In genomic region chr5:7856855-7857254, GRCh38 we compare ENCODE assay signal across 8 cellular contexts. TPM values are rescaled to one million over a fixed set of nuclear protein-coding genes. Genes with fewer than 3 reads are reported as not detected.
DNase-seq lines count a peak whose midpoint lies in the region; ATAC-seq, FAIRE-seq and TF ChIP-seq lines count a peak whose summit lies in the region.

No MANE protein-coding gene starts in this region.

- WGBS in H9 (ENCODE audit: extremely low coverage, insufficient read length, low lambda C conversion rate): no CpG with 5 or more reads among the region's 2 CpGs

- no peak overlapping the region for H2BK5ac ChIP-seq in H9 (ENCODE audit: insufficient read length, low read length)

- H3K56ac ChIP-seq in H9 (ENCODE audit: insufficient read length, low read depth, low read length): no peak overlapping the region

- H3K14ac ChIP-seq in H9 (ENCODE audit: insufficient read depth, low read length): no peak overlapping the region

- H2AK5ac ChIP-seq in H9 (ENCODE audit: insufficient read length, low read length): no peak overlapping the region

- H3K4me2 ChIP-seq in H9 (ENCODE audit: insufficient read depth, insufficient read length, low read length): no peak overlapping the region

- H3K4me3 ChIP-seq in ascending aorta (no peak overlapping the region), thoracic aorta (no peak overlapping the region)

- H3K4ac ChIP-seq in H9 (ENCODE audit: low read depth, low read length): no peak overlapping the region

- H2BK120ac ChIP-seq in H9 (ENCODE audit: low read depth, low read length, poor library complexity, severe bottlenecking): no peak overlapping the region

- H3K18ac ChIP-seq in H9 (ENCODE audit: insufficient read length, low read depth, low read length): no peak overlapping the region

- H3K9me3 ChIP-seq in H9 (ENCODE audit: control insufficient read depth, low read depth, low read length) (no peaks in the 10 kb centered on the region), ascending aorta (no peaks in the 10 kb centered on the region), thoracic aorta (no peaks in the 10 kb centered on the region)

- no peaks in the 10 kb centered on the region for H3K27me3 ChIP-seq in H9 (ENCODE audit: insufficient read depth, low read length)
- no peaks in the 10 kb centered on the region for H3K27me3 ChIP-seq in ascending aorta
- H3K27me3 ChIP-seq in thoracic aorta (replicated peaks; ENCODE audit: insufficient read depth): no peaks in the 10 kb centered on the region

- DNase-seq in D721Med (ENCODE audit: insufficient read length, low spot score): no peak
- DNase-seq in H9: peak; percentile 68
- DNase-seq in NCI-H524 (lab: John Stamatoyannopoulos, UW): peak; percentile 66 to 69
- no peak for DNase-seq in ascending aorta (ENCODE audit: low spot score in 2 of 2)
- DNase-seq in iPS-NIHi7 (ENCODE audit: extremely low spot score): peak; percentile 60
- DNase-seq in thoracic aorta (ENCODE audit: low spot score): no peak

- peak; percentile 60 for TF ChIP-seq CTCF in D721Med (IDR thresholded peaks at IDR 0.05; ENCODE audit: insufficient read depth, missing control alignments)
- peak; percentile 92 for TF ChIP-seq CTCF in H9 (conservative IDR thresholded peaks at IDR 0.05)
- peak; percentile 31 to 41 (median 38) for TF ChIP-seq CTCF in ascending aorta (IDR thresholded peaks at IDR 0.05)
- TF ChIP-seq CTCF in thoracic aorta (IDR thresholded peaks at IDR 0.05): peak; percentile 32

- no peak overlapping the region for H3K4me3 Mint-ChIP-seq in H9

- H3K23me2 ChIP-seq in H9 (ENCODE audit: insufficient read length, low read depth, low read length, poor library complexity, severe bottlenecking): no peaks in the 10 kb centered on the region

- no peaks in the 10 kb centered on the region for H3K79me2 ChIP-seq in H9 (ENCODE audit: insufficient read depth, low read length)

- ATAC-seq in thoracic aorta (ENCODE audit: insufficient number of reproducible peaks, low FRiP score, low read depth) (no peak), GM18870 (IDR thresholded peaks at IDR 0.05; ENCODE audit: unreplicated experiment) (no peak), HG03159 (IDR thresholded peaks at IDR 0.05; ENCODE audit: unreplicated experiment) (no peak)

- H4K20me1 ChIP-seq in H9 (ENCODE audit: control insufficient read depth, insufficient read depth, insufficient read length): no peaks in the 10 kb centered on the region

- no peak overlapping the region for H4K5ac ChIP-seq in H9 (ENCODE audit: insufficient read length, low read depth, low read length)

- H3K4me1 ChIP-seq in H9 (ENCODE audit: insufficient read depth, low read length) (no peaks in the 10 kb centered on the region), ascending aorta (no peaks in the 10 kb centered on the region), thoracic aorta (ENCODE audit: control insufficient read depth in 1 of 2, low read depth in 2 of 2) (peaks cover 0 to 8% of the 10 kb centered on the region in 2 donors)

- peaks cover 20 to 26% of the 10 kb centered on the region in 2 donors for H3K36me3 ChIP-seq in ascending aorta
- H3K36me3 ChIP-seq in thoracic aorta: peaks cover 18% of the 10 kb centered on the region

- H4K8ac ChIP-seq in H9 (replicated peaks; ENCODE audit: insufficient read length, low read depth, low read length): no peak overlapping the region

- peaks cover 9% of the 10 kb centered on the region for H3K27me3 Mint-ChIP-seq in H9 (ENCODE audit: low read depth)

- H3K9me3 Mint-ChIP-seq in H9: peaks cover 0 to 7% of the 10 kb centered on the region in 2 experiments; a peak in 3 of 5 replicates

- H2BK15ac ChIP-seq in H9 (ENCODE audit: low read depth, low read length): no peak overlapping the region

- H3K27ac ChIP-seq in H9 (ENCODE audit: insufficient read length, low read depth, low read length): no peak overlapping the region
- no peak overlapping the region for H3K27ac ChIP-seq in ascending aorta
- no peak overlapping the region for H3K27ac ChIP-seq in thoracic aorta

- no peak overlapping the region for H3K23ac ChIP-seq in H9 (ENCODE audit: insufficient read length, low read depth, low read length)

- no peak overlapping the region for H2AFZ ChIP-seq in H9 (ENCODE audit: low read length)

- no peak overlapping the region; a peak in 1 of 7 replicates for H3K27ac Mint-ChIP-seq in H9

- no peak overlapping the region for H2BK20ac ChIP-seq in H9 (ENCODE audit: low read depth, low read length, poor library complexity, severe bottlenecking)

- FAIRE-seq in D721Med (lab: Jason Lieb, UNC): no peak

- intact Hi-C loops in ascending aorta (cut with DNase I): loop anchor here (10.0 kb wide), 1 partner anchor 462 kb away; the partner anchor contains the start of gene ADCY2

- no peaks in the 10 kb centered on the region for H3K79me1 ChIP-seq in H9 (ENCODE audit: insufficient read depth, low read depth, low read length, poor library complexity, severe bottlenecking)

- H3T11ph ChIP-seq in H9 (ENCODE audit: low read length): no peak overlapping the region

- H3K36me3 Mint-ChIP-seq in H9 (ENCODE audit: insufficient read depth in 1 of 3, low read depth in 3 of 3): peaks cover 6 to 32% (median 20%) of the 10 kb centered on the region in 3 experiments

- H2BK12ac ChIP-seq in H9 (ENCODE audit: insufficient read length, low read depth, low read length): no peak overlapping the region

- peaks cover 2 to 3% of the 10 kb centered on the region in 2 experiments; a peak in 3 of 4 replicates for H3K4me1 Mint-ChIP-seq in H9

- H4K91ac ChIP-seq in H9 (ENCODE audit: insufficient read length, low read depth, low read length): no peak overlapping the region

- no peak overlapping the region for H3K9ac ChIP-seq in H9 (ENCODE audit: extremely low read depth, insufficient read length, low read length)

RNA-seq across cellular contexts. Expression of gene CFAP90, which starts 5.9 kb away (rescaled TPM):
- 0.35 and 0.44 TPM in 2 replicates for total RNA-seq in H9 (2021)
- not detected for total RNA-seq in ascending aorta
- total RNA-seq in thoracic aorta: not detected

RNA-seq across cellular contexts. Expression of gene FASTKD3, which starts 12.0 kb away (rescaled TPM):
- total RNA-seq in H9 (2021) (15.0 and 16.3 TPM in 2 replicates), ascending aorta (not detected), thoracic aorta (10 to 100 TPM in 1 of 2 donors, 1 to 10 TPM in 1; 7.3 to 13.1 TPM)

RNA-seq across cellular contexts. Expression of gene MTRR, which starts 12.1 kb away (rescaled TPM):
- total RNA-seq in H9 (2021): 66.0 and 69.6 TPM in 2 replicates
- 15.0 TPM for total RNA-seq in ascending aorta
- 10 to 100 TPM; 30.5 to 51.9 TPM for total RNA-seq in thoracic aorta

Comparison
In these comparisons a context has a peak if more than half of its experiments do, and no peak if none do; other contexts are left out.
1. DNase-seq: peak in H9 (single experiment), NCI-H524 (2 of 2) and iPS-NIHi7 (single experiment); none in D721Med (single experiment), ascending aorta (0 of 2) and thoracic aorta (single experiment).
2. CTCF ChIP-seq: peak in every context shown above with its lines; median percentile 92 in H9; 60 in D721Med; 38 in ascending aorta; 32 in thoracic aorta.